In the genomic region with DNA sequence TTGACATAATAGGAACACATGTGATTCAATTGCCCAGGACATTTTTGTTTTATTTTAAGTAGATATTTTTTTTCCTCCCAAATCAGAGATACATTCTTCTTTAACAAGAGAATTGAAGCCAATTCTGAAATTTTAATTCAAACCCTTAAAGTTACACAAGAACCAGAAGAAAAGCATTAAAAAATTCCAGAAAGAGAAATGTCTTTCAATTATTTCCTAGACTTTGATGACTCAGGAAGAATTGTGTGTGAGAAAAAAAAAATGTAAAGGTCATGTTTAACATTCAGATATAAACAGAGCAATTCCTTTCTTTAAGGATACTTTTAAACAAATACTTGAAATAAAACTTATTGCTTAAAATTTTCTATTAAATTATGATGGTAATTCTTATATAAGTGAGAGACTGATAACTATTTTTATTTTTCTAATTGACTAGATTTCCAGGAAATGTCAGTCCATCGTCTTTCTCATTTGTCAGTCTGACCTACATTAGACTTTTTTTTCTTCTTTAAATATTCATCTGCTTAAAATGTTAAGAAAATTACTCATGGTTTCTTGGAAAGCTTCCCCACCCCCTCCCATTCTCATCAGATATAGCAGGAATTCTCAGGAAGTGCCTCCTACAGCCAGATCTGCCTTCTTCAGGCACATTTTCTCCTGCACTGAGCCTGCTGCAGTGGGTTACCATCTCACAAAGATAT, we compare ENCODE assay signal across 9 cellular contexts.
DNase-seq lines count a peak whose midpoint lies in the region; ATAC-seq and TF ChIP-seq lines count a peak whose summit lies in the region.
"Had no signal": no experiment of that assay in that cellular context is flagged by ENCODE, and none has a peak within 500 bp of the region (broad histone marks: within the 10 kb centered on the region; RNA-seq: fewer than 3 reads in every experiment).

No MANE protein-coding gene starts in this region.

- H3K36me3 ChIP-seq in prostate gland = no peaks in the 10 kb centered on the region

- H3K9me3 ChIP-seq in prostate gland = no peaks in the 10 kb centered on the region

- no peaks in the 10 kb centered on the region for H3K27me3 Mint-ChIP-seq in activated naive CD4-positive, alpha-beta T cell treated with anti-CD3 and anti-CD28 coated beads, Interleukin-2, amount 50 U/mL, for 24 hours
- no peaks in the 10 kb centered on the region for H3K27me3 Mint-ChIP-seq in WTC11 (ENCODE audit: low read depth)

- no peak for ATAC-seq in activated naive CD4-positive, alpha-beta T cell treated with anti-CD3 and anti-CD28 coated beads, Interleukin-2, amount 50 U/mL, for 72 hours
- ATAC-seq in WTC11 (peak; percentile 62; the same call in 1 of the 2 replicates), HG03469 (IDR thresholded peaks at IDR 0.05; ENCODE audit: unreplicated experiment) (no peak)
- peak; percentile 32 for ATAC-seq in stimulated activated effector memory CD8-positive, alpha-beta T cell treated with anti-CD3 and anti-CD28 coated beads, Interleukin-12 subunit alpha, Interleukin-12 subunit beta, amount 100 ng/mL, for 72 hours

- no peak for DNase-seq in activated naive CD4-positive, alpha-beta T cell treated with anti-CD3 and anti-CD28 coated beads, Interleukin-2, amount 50 U/mL, for 72 hours (ENCODE audit: low spot score in 2 of 2)
- DNase-seq in WTC11 (ENCODE audit: low spot score) (no peak), glomerular visceral epithelial cell (ENCODE audit: extremely low spot score) (peak; percentile 39), NK-92 (lab: John Stamatoyannopoulos, UW; ENCODE audit: unreplicated experiment) (no peak), prostate gland (ENCODE audit: low spot score) (no peak)
- no peak for DNase-seq in stimulated activated effector memory CD8-positive, alpha-beta T cell treated with anti-CD3 and anti-CD28 coated beads, Interleukin-12 subunit alpha, Interleukin-12 subunit beta, amount 100 ng/mL, for 72 hours (ENCODE audit: low spot score in 2 of 2)

- peaks cover 16% of the 10 kb centered on the region for H3K4me1 Mint-ChIP-seq in activated naive CD4-positive, alpha-beta T cell treated with anti-CD3 and anti-CD28 coated beads, Interleukin-2, amount 50 U/mL, for 24 hours
- H3K4me1 Mint-ChIP-seq in WTC11 = peaks cover 10% of the 10 kb centered on the region
- peaks cover 16% of the 10 kb centered on the region for H3K4me1 Mint-ChIP-seq in stimulated activated effector memory CD8-positive, alpha-beta T cell treated with anti-CD3 and anti-CD28 coated beads, Interleukin-12 subunit alpha, Interleukin-12 subunit beta, amount 100 ng/mL, for 72 hours

- no peaks in the 10 kb centered on the region for H3K9me3 Mint-ChIP-seq in activated naive CD4-positive, alpha-beta T cell treated with anti-CD3 and anti-CD28 coated beads, Interleukin-2, amount 50 U/mL, for 24 hours
- peaks cover 0 to 19% of the 10 kb centered on the region in 2 donors for H3K9me3 Mint-ChIP-seq in activated naive CD4-positive, alpha-beta T cell treated with anti-CD3 and anti-CD28 coated beads, Interleukin-2, amount 50 U/mL, for 72 hours
- peaks cover 7% of the 10 kb centered on the region for H3K9me3 Mint-ChIP-seq in WTC11
- H3K9me3 Mint-ChIP-seq in stimulated activated effector memory CD8-positive, alpha-beta T cell treated with anti-CD3 and anti-CD28 coated beads, Interleukin-12 subunit alpha, Interleukin-12 subunit beta, amount 100 ng/mL, for 72 hours = peaks cover 2% of the 10 kb centered on the region

- POLR2A ChIA-PET in WTC11 (lab: Charles Lee) = no interaction called here

- WGBS in prostate gland = 63% methylated on average over 1 of the region's 1 CpG

- no peaks in the 10 kb centered on the region for H3K4me1 ChIP-seq in prostate gland (replicated peaks)

- no peak overlapping the region for H3K27ac ChIP-seq in prostate gland

- no peaks in the 10 kb centered on the region for H3K27me3 ChIP-seq in prostate gland (replicated peaks; ENCODE audit: insufficient read depth)

- intact Hi-C loops in prostate gland (cut with DNase I) = loop anchor here (10.0 kb wide), 1 partner anchor 214 kb away; no protein-coding TSS in a partner anchor

- CTCF ChIA-PET in WTC11 (lab: Charles Lee) = no interaction called here

- no peak overlapping the region for H3K4me3 ChIP-seq in prostate gland

- H3K4me3 Mint-ChIP-seq in activated naive CD4-positive, alpha-beta T cell treated with anti-CD3 and anti-CD28 coated beads, Interleukin-2, amount 50 U/mL, for 24 hours = peak overlapping the region; percentile 16
- no peak overlapping the region for H3K4me3 Mint-ChIP-seq in WTC11
- H3K4me3 Mint-ChIP-seq in stimulated activated effector memory CD8-positive, alpha-beta T cell treated with anti-CD3 and anti-CD28 coated beads, Interleukin-12 subunit alpha, Interleukin-12 subunit beta, amount 100 ng/mL, for 72 hours = peak overlapping the region; percentile 54
- H3K4me3 Mint-ChIP-seq: CD4-positive, CD25-positive, alpha-beta regulatory T cell had no signal

- no peaks in the 10 kb centered on the region for H3K36me3 Mint-ChIP-seq in activated naive CD4-positive, alpha-beta T cell treated with anti-CD3 and anti-CD28 coated beads, Interleukin-2, amount 50 U/mL, for 24 hours
- H3K36me3 Mint-ChIP-seq in activated naive CD4-positive, alpha-beta T cell treated with anti-CD3 and anti-CD28 coated beads, Interleukin-2, amount 50 U/mL, for 72 hours = peaks cover 0 to 10% of the 10 kb centered on the region in 2 donors
- H3K36me3 Mint-ChIP-seq in WTC11 = no peaks in the 10 kb centered on the region
- H3K36me3 Mint-ChIP-seq in stimulated activated effector memory CD8-positive, alpha-beta T cell treated with anti-CD3 and anti-CD28 coated beads, Interleukin-12 subunit alpha, Interleukin-12 subunit beta, amount 100 ng/mL, for 72 hours = peaks cover 4% of the 10 kb centered on the region
- H3K36me3 Mint-ChIP-seq: CD4-positive, CD25-positive, alpha-beta regulatory T cell had no signal

- no peak for TF ChIP-seq POLR2A in prostate gland (IDR thresholded peaks at IDR 0.05)

- TF ChIP-seq CTCF in WTC11 (IDR thresholded peaks at IDR 0.05) = no peak
- no peak for TF ChIP-seq CTCF in prostate gland (IDR thresholded peaks at IDR 0.05)

- H3K27ac Mint-ChIP-seq in activated naive CD4-positive, alpha-beta T cell treated with anti-CD3 and anti-CD28 coated beads, Interleukin-2, amount 50 U/mL, for 24 hours = peak overlapping the region; percentile 60
- H3K27ac Mint-ChIP-seq in activated naive CD4-positive, alpha-beta T cell treated with anti-CD3 and anti-CD28 coated beads, Interleukin-2, amount 50 U/mL, for 72 hours = peak overlapping the region in 1 of 2 donors; percentile 55
- H3K27ac Mint-ChIP-seq in WTC11 = no peak overlapping the region
- peak overlapping the region; percentile 91 for H3K27ac Mint-ChIP-seq in stimulated activated effector memory CD8-positive, alpha-beta T cell treated with anti-CD3 and anti-CD28 coated beads, Interleukin-12 subunit alpha, Interleukin-12 subunit beta, amount 100 ng/mL, for 72 hours

TF ChIP-seq in WTC11, 78 proteins besides CTCF, POLR2A, EP300 and RAD21 (continues in another document):
- TF ChIP-seq ESRRA (CRISPR knock-in tag; IDR thresholded peaks at IDR 0.05; ENCODE audit: borderline replicate concordance) (no peak), ATF1 (CRISPR knock-in tag; IDR thresholded peaks at IDR 0.05) (no peak), ZNF416 (CRISPR knock-in tag; IDR thresholded peaks at IDR 0.05) (no peak), OVOL2 (CRISPR knock-in tag; IDR thresholded peaks at IDR 0.05; ENCODE audit: borderline replicate concordance) (no peak), ZNF396 (CRISPR knock-in tag; IDR thresholded peaks at IDR 0.05; ENCODE audit: borderline replicate concordance) (no peak), ELF4 (CRISPR knock-in tag; IDR thresholded peaks at IDR 0.05; ENCODE audit: low read depth) (no peak), ZNF263 (CRISPR knock-in tag; IDR thresholded peaks at IDR 0.05; ENCODE audit: low read depth) (no peak), ZNF317 (CRISPR knock-in tag; IDR thresholded peaks at IDR 0.05; ENCODE audit: borderline replicate concordance, low read depth) (no peak), NFE2L1 (CRISPR knock-in tag; IDR thresholded peaks at IDR 0.05) (no peak), FOXJ3 (CRISPR knock-in tag; IDR thresholded peaks at IDR 0.05; ENCODE audit: borderline replicate concordance) (no peak)
- TF ChIP-seq, protein P1, sequence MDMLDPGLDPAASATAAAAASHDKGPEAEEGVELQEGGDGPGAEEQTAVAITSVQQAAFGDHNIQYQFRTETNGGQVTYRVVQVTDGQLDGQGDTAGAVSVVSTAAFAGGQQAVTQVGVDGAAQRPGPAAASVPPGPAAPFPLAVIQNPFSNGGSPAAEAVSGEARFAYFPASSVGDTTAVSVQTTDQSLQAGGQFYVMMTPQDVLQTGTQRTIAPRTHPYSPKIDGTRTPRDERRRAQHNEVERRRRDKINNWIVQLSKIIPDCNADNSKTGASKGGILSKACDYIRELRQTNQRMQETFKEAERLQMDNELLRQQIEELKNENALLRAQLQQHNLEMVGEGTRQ (CRISPR knock-in tag; IDR thresholded peaks at IDR 0.05) = no peak
- TF ChIP-seq, protein P2, sequence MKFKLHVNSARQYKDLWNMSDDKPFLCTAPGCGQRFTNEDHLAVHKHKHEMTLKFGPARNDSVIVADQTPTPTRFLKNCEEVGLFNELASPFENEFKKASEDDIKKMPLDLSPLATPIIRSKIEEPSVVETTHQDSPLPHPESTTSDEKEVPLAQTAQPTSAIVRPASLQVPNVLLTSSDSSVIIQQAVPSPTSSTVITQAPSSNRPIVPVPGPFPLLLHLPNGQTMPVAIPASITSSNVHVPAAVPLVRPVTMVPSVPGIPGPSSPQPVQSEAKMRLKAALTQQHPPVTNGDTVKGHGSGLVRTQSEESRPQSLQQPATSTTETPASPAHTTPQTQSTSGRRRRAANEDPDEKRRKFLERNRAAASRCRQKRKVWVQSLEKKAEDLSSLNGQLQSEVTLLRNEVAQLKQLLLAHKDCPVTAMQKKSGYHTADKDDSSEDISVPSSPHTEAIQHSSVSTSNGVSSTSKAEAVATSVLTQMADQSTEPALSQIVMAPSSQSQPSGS (CRISPR knock-in tag; IDR thresholded peaks at IDR 0.05; ENCODE audit: borderline replicate concordance, low read depth) = no peak
- TF ChIP-seq, protein P3, sequence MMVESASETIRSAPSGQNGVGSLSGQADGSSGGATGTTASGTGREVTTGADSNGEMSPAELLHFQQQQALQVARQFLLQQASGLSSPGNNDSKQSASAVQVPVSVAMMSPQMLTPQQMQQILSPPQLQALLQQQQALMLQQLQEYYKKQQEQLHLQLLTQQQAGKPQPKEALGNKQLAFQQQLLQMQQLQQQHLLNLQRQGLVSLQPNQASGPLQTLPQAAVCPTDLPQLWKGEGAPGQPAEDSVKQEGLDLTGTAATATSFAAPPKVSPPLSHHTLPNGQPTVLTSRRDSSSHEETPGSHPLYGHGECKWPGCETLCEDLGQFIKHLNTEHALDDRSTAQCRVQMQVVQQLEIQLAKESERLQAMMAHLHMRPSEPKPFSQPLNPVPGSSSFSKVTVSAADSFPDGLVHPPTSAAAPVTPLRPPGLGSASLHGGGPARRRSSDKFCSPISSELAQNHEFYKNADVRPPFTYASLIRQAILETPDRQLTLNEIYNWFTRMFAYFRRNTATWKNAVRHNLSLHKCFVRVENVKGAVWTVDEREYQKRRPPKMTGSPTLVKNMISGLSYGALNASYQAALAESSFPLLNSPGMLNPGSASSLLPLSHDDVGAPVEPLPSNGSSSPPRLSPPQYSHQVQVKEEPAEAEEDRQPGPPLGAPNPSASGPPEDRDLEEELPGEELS (CRISPR knock-in tag; IDR thresholded peaks at IDR 0.05) = no peak

Comparison
In these comparisons a context has a peak if more than half of its experiments do, and no peak if none do; other contexts are left out.
1. ATAC-seq: peak in WTC11 (single experiment) and stimulated activated effector memory CD8-positive, alpha-beta T cell treated with anti-CD3 and anti-CD28 coated beads, Interleukin-12 subunit alpha, Interleukin-12 subunit beta, amount 100 ng/mL, for 72 hours (single experiment); none in activated naive CD4-positive, alpha-beta T cell treated with anti-CD3 and anti-CD28 coated beads, Interleukin-2, amount 50 U/mL, for 72 hours (0 of 2) and HG03469 (single experiment).